Comparison of ENCODE assay signal across 13 cellular contexts in the genomic region with DNA sequence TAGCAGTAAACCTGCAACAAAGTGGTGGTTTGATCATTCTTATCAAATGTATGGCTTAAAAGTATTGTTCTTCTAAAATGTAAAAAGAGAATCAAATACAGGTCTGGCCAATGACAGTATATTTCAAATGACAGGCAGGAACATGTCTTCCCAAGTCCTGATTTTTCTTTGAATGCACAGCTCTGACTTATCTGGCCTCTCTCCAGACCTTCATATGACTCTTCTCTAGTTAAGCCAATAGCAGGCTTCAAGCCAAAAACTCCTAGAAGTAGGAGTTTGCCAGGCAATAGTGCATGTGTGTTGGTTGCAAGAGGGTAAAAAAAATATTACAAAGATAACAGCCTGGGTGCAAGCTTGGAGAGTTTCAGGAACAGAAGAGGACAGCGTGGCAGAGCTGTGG.
DNase-seq lines count a peak whose midpoint lies in the region; TF ChIP-seq lines count a peak whose summit lies in the region.
"Had no signal": no experiment of that assay in that cellular context is flagged by ENCODE, and none has a peak within 500 bp of the region (broad histone marks: within the 10 kb centered on the region; RNA-seq: fewer than 3 reads in every experiment).

No MANE protein-coding gene starts in this region.

- H3K27ac Mint-ChIP-seq in activated T-helper 1 cell treated with anti-CD3 and anti-CD28 coated beads, Interleukin-12 subunit alpha, Interleukin-12 subunit beta, Interleukin-2, Interleukin-4 antibody, amounts not matched to agents 30 ng/mL and 10 ng/mL and 1 ng/mL, durations not matched to agents 14 hours and 24 hours and 36 hours: no peak overlapping the region
- no peak overlapping the region for H3K27ac Mint-ChIP-seq in activated naive CD8-positive, alpha-beta T cell treated with anti-CD3 and anti-CD28 coated beads for 36 hours
- H3K27ac Mint-ChIP-seq: natural killer cell had no signal

- intact Hi-C loops in activated T-helper 1 cell treated with anti-CD3 and anti-CD28 coated beads, Interleukin-12 subunit alpha, Interleukin-12 subunit beta, Interleukin-2, Interleukin-4 antibody, amounts not matched to agents 30 ng/mL and 10 ng/mL and 1 ng/mL, durations not matched to agents 14 hours and 24 hours and 36 hours (cut with micrococcal nuclease): no loop called here
- intact Hi-C loops in head of caudate nucleus (cut with DNase I): no loop called here

- H3K4me1 ChIP-seq in adipocyte (ENCODE audit: control insufficient read depth, insufficient read depth, low read length): peaks cover 30% of the 10 kb centered on the region

- no peaks in the 10 kb centered on the region for H3K36me3 ChIP-seq in adipocyte (ENCODE audit: control insufficient read depth, insufficient read depth, low read length, severe bottlenecking)

- H3K27me3 ChIP-seq in adipocyte (replicated peaks; ENCODE audit: control insufficient read depth, insufficient read depth, low read length): no peaks in the 10 kb centered on the region

- H3K4me1 Mint-ChIP-seq in activated T-helper 1 cell treated with anti-CD3 and anti-CD28 coated beads, Interleukin-12 subunit alpha, Interleukin-12 subunit beta, Interleukin-2, Interleukin-4 antibody, amounts not matched to agents 30 ng/mL and 10 ng/mL and 1 ng/mL, durations not matched to agents 14 hours and 24 hours and 36 hours (ENCODE audit: low read depth): no peaks in the 10 kb centered on the region
- H3K4me1 Mint-ChIP-seq in activated naive CD8-positive, alpha-beta T cell treated with anti-CD3 and anti-CD28 coated beads for 36 hours: no peaks in the 10 kb centered on the region

- DNase-seq in AG09309 (ENCODE audit: low read depth) (peak; percentile 49), HPDE6-E6E7 (ENCODE audit: extremely low spot score) (peak; percentile 29), adipocyte (ENCODE audit: low read depth) (peak; percentile 71), fibroblast of pulmonary artery (ENCODE audit: low read depth) (peak; percentile 81), head of caudate nucleus (no peak)
- DNase-seq in activated naive CD4-positive, alpha-beta T cell treated with anti-CD3 and anti-CD28 coated beads, Interleukin-2, amount 50 U/mL, for 16 hours: no peak
- DNase-seq in activated T-helper 1 cell treated with anti-CD3 and anti-CD28 coated beads, Interleukin-12 subunit alpha, Interleukin-12 subunit beta, Interleukin-2, Interleukin-4 antibody, amounts not matched to agents 30 ng/mL and 10 ng/mL and 1 ng/mL, durations not matched to agents 14 hours and 24 hours and 36 hours (ENCODE audit: low spot score): no peak
- DNase-seq in activated naive CD8-positive, alpha-beta T cell treated with anti-CD3 and anti-CD28 coated beads for 36 hours: no peak
- DNase-seq: activated gamma-delta T cell, cerebellar nuclear complex, natural killer cell, NCI-H2081 treated with DMSO at 0.1 percent for 48 hours had no signal

- H3K4me3 Mint-ChIP-seq in activated T-helper 1 cell treated with anti-CD3 and anti-CD28 coated beads, Interleukin-12 subunit alpha, Interleukin-12 subunit beta, Interleukin-2, Interleukin-4 antibody, amounts not matched to agents 30 ng/mL and 10 ng/mL and 1 ng/mL, durations not matched to agents 14 hours and 24 hours and 36 hours: no peak overlapping the region
- H3K4me3 Mint-ChIP-seq in activated naive CD8-positive, alpha-beta T cell treated with anti-CD3 and anti-CD28 coated beads for 36 hours: no peak overlapping the region
- H3K4me3 Mint-ChIP-seq: CD14-positive monocyte, natural killer cell had no signal

- no peak overlapping the region for H3K9ac ChIP-seq in adipocyte (ENCODE audit: low read length)

- no peaks in the 10 kb centered on the region for H3K9me3 Mint-ChIP-seq in activated T-helper 1 cell treated with anti-CD3 and anti-CD28 coated beads, Interleukin-12 subunit alpha, Interleukin-12 subunit beta, Interleukin-2, Interleukin-4 antibody, amounts not matched to agents 30 ng/mL and 10 ng/mL and 1 ng/mL, durations not matched to agents 14 hours and 24 hours and 36 hours
- H3K9me3 Mint-ChIP-seq in activated naive CD8-positive, alpha-beta T cell treated with anti-CD3 and anti-CD28 coated beads for 36 hours: no peaks in the 10 kb centered on the region
- H3K9me3 Mint-ChIP-seq: CD14-positive monocyte, natural killer cell had no signal

- TF ChIP-seq CTCF in AG09309 (IDR thresholded peaks at IDR 0.05; ENCODE audit: control insufficient read depth, insufficient read depth, low read depth, low read length, missing control alignments): no peak
- no peak for TF ChIP-seq CTCF in fibroblast of pulmonary artery (IDR thresholded peaks at IDR 0.05; ENCODE audit: low read length, missing control alignments)

- H3K27me3 Mint-ChIP-seq in activated T-helper 1 cell treated with anti-CD3 and anti-CD28 coated beads, Interleukin-12 subunit alpha, Interleukin-12 subunit beta, Interleukin-2, Interleukin-4 antibody, amounts not matched to agents 30 ng/mL and 10 ng/mL and 1 ng/mL, durations not matched to agents 14 hours and 24 hours and 36 hours (ENCODE audit: insufficient read depth): no peaks in the 10 kb centered on the region
- no peaks in the 10 kb centered on the region for H3K27me3 Mint-ChIP-seq in activated naive CD8-positive, alpha-beta T cell treated with anti-CD3 and anti-CD28 coated beads for 36 hours

- no peaks in the 10 kb centered on the region for H3K36me3 Mint-ChIP-seq in activated T-helper 1 cell treated with anti-CD3 and anti-CD28 coated beads, Interleukin-12 subunit alpha, Interleukin-12 subunit beta, Interleukin-2, Interleukin-4 antibody, amounts not matched to agents 30 ng/mL and 10 ng/mL and 1 ng/mL, durations not matched to agents 14 hours and 24 hours and 36 hours (ENCODE audit: low read depth)
- peaks cover 3% of the 10 kb centered on the region for H3K36me3 Mint-ChIP-seq in activated naive CD8-positive, alpha-beta T cell treated with anti-CD3 and anti-CD28 coated beads for 36 hours
- H3K36me3 Mint-ChIP-seq: natural killer cell had no signal

- no peaks in the 10 kb centered on the region for H3K9me3 ChIP-seq in adipocyte (ENCODE audit: control insufficient read depth, low read length)

- H3K4me3 ChIP-seq in AG09309 (ENCODE audit: control insufficient read depth, low read depth, low read length) (no peak overlapping the region), adipocyte (ENCODE audit: low read length) (no peak overlapping the region), fibroblast of pulmonary artery (replicated peaks; ENCODE audit: low read depth, low read length) (no peak overlapping the region)

Comparison
In these comparisons a context has a peak if more than half of its experiments do, and no peak if none do; other contexts are left out.
1. DNase-seq: peak in AG09309 (single experiment), HPDE6-E6E7 (single experiment), adipocyte (single experiment) and fibroblast of pulmonary artery (single experiment); none in activated naive CD4-positive, alpha-beta T cell treated with anti-CD3 and anti-CD28 coated beads, Interleukin-2, amount 50 U/mL, for 16 hours (single experiment), activated T-helper 1 cell treated with anti-CD3 and anti-CD28 coated beads, Interleukin-12 subunit alpha, Interleukin-12 subunit beta, Interleukin-2, Interleukin-4 antibody, amounts not matched to agents 30 ng/mL and 10 ng/mL and 1 ng/mL, durations not matched to agents 14 hours and 24 hours and 36 hours (single experiment), head of caudate nucleus (0 of 42) and activated naive CD8-positive, alpha-beta T cell treated with anti-CD3 and anti-CD28 coated beads for 36 hours (single experiment).